ENCODE assay signal across 8 cellular contexts in genomic region chr6:139219271-139219729, GRCh38.
DNase-seq lines count a peak whose midpoint lies in the region; ATAC-seq lines count a peak whose summit lies in the region.

No MANE protein-coding gene starts in this region.

- H3K9ac ChIP-seq in BLaER1: peak overlapping the region; percentile 45; the same call in 1 of the 2 replicates

- peak; percentile 82 for DNase-seq in GM19240 (ENCODE audit: insufficient read length, low spot score)
- DNase-seq in NCI-H446 treated with DMSO at 0.1 percent for 48 hours (lab: John Stamatoyannopoulos, UW): peak; percentile 85
- peak; percentile 51 for DNase-seq in activated CD4-positive, CD25-positive, alpha-beta regulatory T cell treated with anti-CD3 and anti-CD28 coated beads, Interleukin-2, amount 50 U/mL, for 72 hours
- DNase-seq in cerebellum (ENCODE audit: low spot score): peak; percentile 9
- peak; percentile 92 for DNase-seq in left kidney (ENCODE audit: low read depth, low spot score)
- DNase-seq in stimulated activated CD4-positive, alpha-beta T cell treated with anti-CD3 and anti-CD28 coated beads, Interleukin-2, amount 100 ng/mL, for 24 hours: peak; percentile 65 to 71

- H3K4me1 ChIP-seq in BLaER1: peaks cover 12% of the 10 kb centered on the region

- peak; percentile 100 for ATAC-seq in HG03432 (IDR thresholded peaks at IDR 0.05; ENCODE audit: unreplicated experiment)

- H3K27ac ChIP-seq in BLaER1: peak overlapping the region; percentile 61

- H4K20me1 ChIP-seq in BLaER1: no peaks in the 10 kb centered on the region

- H3K4me2 ChIP-seq in BLaER1: peak overlapping the region; percentile 60

- no peaks in the 10 kb centered on the region for H3K27me3 ChIP-seq in BLaER1

- H3K9me3 ChIP-seq in BLaER1: no peaks in the 10 kb centered on the region

- no peaks in the 10 kb centered on the region for H3K36me3 ChIP-seq in BLaER1

- H3K4me3 ChIP-seq in BLaER1: no peak overlapping the region

Comparison
In these comparisons a context has a peak if more than half of its experiments do, and no peak if none do; other contexts are left out.
1. DNase-seq: peak in every context shown above with its lines; median percentile 92 in left kidney; 85 in NCI-H446 treated with DMSO at 0.1 percent for 48 hours; 82 in GM19240; 68 in stimulated activated CD4-positive, alpha-beta T cell treated with anti-CD3 and anti-CD28 coated beads, Interleukin-2, amount 100 ng/mL, for 24 hours; 51 in activated CD4-positive, CD25-positive, alpha-beta regulatory T cell treated with anti-CD3 and anti-CD28 coated beads, Interleukin-2, amount 50 U/mL, for 72 hours; 9 in cerebellum.